In the genomic region with DNA sequence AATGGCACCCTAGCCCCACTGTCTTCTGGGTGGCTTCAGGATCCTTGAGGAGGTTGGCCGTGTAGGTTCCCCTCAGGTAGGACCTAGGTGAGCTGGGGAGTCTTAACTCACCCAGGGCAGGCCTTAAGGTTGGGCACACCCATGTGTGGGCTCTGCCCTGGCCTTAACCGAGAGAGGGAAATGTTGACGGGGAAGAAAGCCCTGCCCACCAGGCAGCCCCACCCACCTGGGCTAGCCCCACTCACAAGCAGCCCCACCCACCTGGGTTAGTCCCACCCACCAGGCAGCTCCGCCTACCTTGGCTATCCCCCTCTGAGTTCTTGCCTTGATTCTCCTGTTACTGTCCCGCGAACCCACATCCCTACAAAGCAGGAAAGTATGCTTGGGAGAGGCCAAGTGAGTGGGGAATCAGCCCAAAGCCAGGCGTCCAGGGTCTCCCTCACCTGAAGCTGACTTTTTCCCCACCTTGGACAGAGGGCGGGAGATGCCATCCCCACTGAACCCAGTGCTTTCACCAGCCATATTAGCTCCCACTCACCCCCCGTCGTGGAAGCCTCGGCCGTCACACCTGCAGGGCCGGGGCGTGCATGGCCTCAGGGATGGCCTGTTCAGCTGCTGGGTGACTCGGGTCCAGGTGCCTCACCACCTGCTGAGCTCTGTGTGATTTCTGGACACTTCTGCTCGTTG, we compare ENCODE assay signal across 8 cellular contexts. TPM values are rescaled to one million over a fixed set of nuclear protein-coding genes. Genes with fewer than 3 reads are reported as not detected.
A peak's percentile ranks its signal among the peaks of the same experiment; 100 is the strongest.
DNase-seq lines count a peak whose midpoint lies in the region; ATAC-seq and TF ChIP-seq lines count a peak whose summit lies in the region.

A gene (plus strand): TSS at position 337 of the 687 bp plus-strand sequence. CDS start 1,200 bp downstream, outside the sequence.

- no peak for TF ChIP-seq POLR2A in tibial nerve (IDR thresholded peaks at IDR 0.05)

- no peak for TF ChIP-seq EP300 in tibial nerve (IDR thresholded peaks at IDR 0.05)

- in situ Hi-C loops in Panc1 (cut with HindIII; ENCODE audit: low pct_unique_long_range_greater_than_20kb, low sequenced_read_pairs) (no loop called here), T47D (cut with HindIII; ENCODE audit: low pct_unique_long_range_greater_than_20kb, low sequenced_read_pairs) (no loop called here)

- no peak within 1 kb of the TSS for H2AFZ ChIP-seq in trophoblast cell (ENCODE audit: insufficient read depth, low read length, poor library complexity)

- H3K4me3 ChIP-seq in Panc1 (ENCODE audit: low read depth in 2 of 2, low read length in 2 of 2) (peak within 1 kb of the TSS; percentile 73 to 94), trophoblast cell (ENCODE audit: low read depth, low read length) (no peak within 1 kb of the TSS), tibial nerve (no peak within 1 kb of the TSS)

- H3K27ac ChIP-seq in Panc1 (ENCODE audit: low read length) (peak within 1 kb of the TSS; percentile 100), trophoblast cell (ENCODE audit: low read depth, low read length) (no peak within 1 kb of the TSS), tibial nerve (no peak within 1 kb of the TSS)

- H3K36me3 ChIP-seq in Panc1 (ENCODE audit: control insufficient read depth, insufficient read depth, low read length) (no peaks in the 10 kb centered on the region; the same call in 1 of the 2 replicates), trophoblast cell (ENCODE audit: control insufficient read depth in 1 of 2, insufficient read depth in 2 of 2, low read length in 2 of 2) (no peaks in the 10 kb centered on the region), tibial nerve (no peaks in the 10 kb centered on the region)

- H4K91ac ChIP-seq in trophoblast cell (ENCODE audit: low read depth, low read length): no peak within 1 kb of the TSS

- peaks cover 19% of the 10 kb centered on the region for H3K79me1 ChIP-seq in trophoblast cell (ENCODE audit: low read length)

- CTCF ChIA-PET in Panc1 (lab: Charles Lee): interaction anchor here (0.6 to 1.6 kb wide), 4 partner anchors 163 to 294 kb away, joined by 4 to 7 read pairs (median 5); no protein-coding TSS in a partner anchor

- no peak within 1 kb of the TSS for H4K12ac ChIP-seq in trophoblast cell (ENCODE audit: low read depth, low read length)

- peak; percentile 63 for ATAC-seq in Panc1
- no peak for ATAC-seq in GM21515 (IDR thresholded peaks at IDR 0.05; ENCODE audit: unreplicated experiment)

- no peak within 1 kb of the TSS for H3K18ac ChIP-seq in trophoblast cell (ENCODE audit: low read length)

- intact Hi-C loops in Panc1 (cut with micrococcal nuclease; ENCODE audit: unreplicated experiment): loop anchor here (10.0 kb wide), 2 partner anchors 71 to 201 kb away; no protein-coding TSS in a partner anchor

- no peak within 1 kb of the TSS for H2BK12ac ChIP-seq in trophoblast cell (ENCODE audit: low read length)

- TF ChIP-seq CTCF in Panc1 (IDR thresholded peaks at IDR 0.05) (no peak), tibial nerve (IDR thresholded peaks at IDR 0.05) (no peak)

- POLR2A ChIA-PET in Panc1 (lab: Charles Lee): interaction anchor here (0.6 to 1.4 kb wide), 6 partner anchors 12 to 381 kb away, joined by 3 to 5 read pairs (median 4); a partner anchor contains a TSS

- H2AK5ac ChIP-seq in trophoblast cell (ENCODE audit: low read length): no peak within 1 kb of the TSS

- H3K4me2 ChIP-seq in trophoblast cell (ENCODE audit: low read length): no peak within 1 kb of the TSS

- WGBS in trophoblast cell (ENCODE audit: extremely low coverage, insufficient coverage, insufficient read length): no CpG with 5 or more reads among the region's 16 CpGs
- 80 to 82% methylated on average over 15 to 16 of the region's 16 CpGs for WGBS in tibial nerve, 2 donors

- no peak within 1 kb of the TSS for H2BK5ac ChIP-seq in trophoblast cell (ENCODE audit: low read depth, low read length, poor library complexity)

- no peak within 1 kb of the TSS for H3K9ac ChIP-seq in trophoblast cell (ENCODE audit: low read length)

- BruUV-seq in Panc1 (replicated peaks; lab: Mats Ljungman, UMichigan): no TSS peak

- no peak within 1 kb of the TSS for H2BK120ac ChIP-seq in trophoblast cell (ENCODE audit: insufficient read depth, low read length, poor library complexity)

- H3K27me3 ChIP-seq in Panc1 (ENCODE audit: control insufficient read depth, insufficient read depth, low read length): no peaks in the 10 kb centered on the region
- no peaks in the 10 kb centered on the region for H3K27me3 ChIP-seq in trophoblast cell (ENCODE audit: insufficient read depth, low read length)
- H3K27me3 ChIP-seq in tibial nerve: no peaks in the 10 kb centered on the region

- no peak within 1 kb of the TSS for H3K14ac ChIP-seq in trophoblast cell (ENCODE audit: low read length)

- H3K4me1 ChIP-seq in Panc1 (ENCODE audit: control insufficient read depth, insufficient read depth, low read length) (peaks cover 41% of the 10 kb centered on the region), trophoblast cell (ENCODE audit: control insufficient read depth in 1 of 2, insufficient read depth in 2 of 2, low read length in 2 of 2) (peaks cover 19 to 22% of the 10 kb centered on the region in 2 experiments), tibial nerve (peaks cover 4 to 54% (median 23%) of the 10 kb centered on the region in 4 donors)

- H3K23ac ChIP-seq in trophoblast cell (ENCODE audit: low read length): peak within 1 kb of the TSS; percentile 29

- peak; percentile 29 for DNase-seq in NCI-H82 (lab: John Stamatoyannopoulos, UW)
- DNase-seq in NCI-H82 treated with DMSO at 0.1 percent for 48 hours (lab: John Stamatoyannopoulos, UW; ENCODE audit: unreplicated experiment): no peak
- DNase-seq in Panc1 (ENCODE audit: low read depth, low spot score): peak; percentile 86
- peak; percentile 88 to 97 for DNase-seq in T47D (ENCODE audit: low read depth in 1 of 2, low spot score in 1 of 2)
- peak; percentile 58 to 59 for DNase-seq in trophoblast cell
- DNase-seq in NCI-H345 treated with DMSO at 0.1 percent for 48 hours (lab: John Stamatoyannopoulos, UW; ENCODE audit: unreplicated experiment): no peak
- DNase-seq in tibial nerve (ENCODE audit: low spot score in 2 of 2): no peak

- H4K8ac ChIP-seq in trophoblast cell (ENCODE audit: low read depth, low read length): no peak within 1 kb of the TSS

- H3K9me3 ChIP-seq in Panc1 (ENCODE audit: control insufficient read depth, insufficient read depth, low read depth, low read length) (no peaks in the 10 kb centered on the region), trophoblast cell (ENCODE audit: insufficient read depth, low read depth, low read length) (peaks cover 7% of the 10 kb centered on the region), tibial nerve (no peaks in the 10 kb centered on the region)

- H3K4ac ChIP-seq in trophoblast cell (ENCODE audit: low read depth, low read length): no peak within 1 kb of the TSS

- H3K79me2 ChIP-seq in trophoblast cell (ENCODE audit: control insufficient read depth, insufficient read depth, low read length, poor library complexity): peaks cover 2% of the 10 kb centered on the region

RNA-seq across cellular contexts. Expression of the gene that starts here (rescaled TPM):
- total RNA-seq in Panc1 (2021; ENCODE audit: unreplicated experiment) (69.8 TPM), tibial nerve (10 to 100 TPM in 2 of 4 donors, 1 to 10 TPM in 2; 4.8 to 26.7 (median 9.4) TPM)
- polyA plus RNA-seq in Panc1 (2012; ENCODE audit: insufficient read length): 49.0 TPM
- polyA plus RNA-seq in trophoblast cell (2013): 0.05 and 0.11 TPM in 2 replicates

Comparison
In these comparisons a context has a peak if more than half of its experiments do, and no peak if none do; other contexts are left out.
1. DNase-seq: peak in NCI-H82 (single experiment), Panc1 (single experiment), T47D (2 of 2) and trophoblast cell (2 of 2); none in NCI-H82 treated with DMSO at 0.1 percent for 48 hours (single experiment), NCI-H345 treated with DMSO at 0.1 percent for 48 hours (single experiment) and tibial nerve (0 of 2).
2. H3K4me3 ChIP-seq: peak in Panc1 (2 of 2); none in trophoblast cell (single experiment) and tibial nerve (0 of 4).